In the genomic region with DNA sequence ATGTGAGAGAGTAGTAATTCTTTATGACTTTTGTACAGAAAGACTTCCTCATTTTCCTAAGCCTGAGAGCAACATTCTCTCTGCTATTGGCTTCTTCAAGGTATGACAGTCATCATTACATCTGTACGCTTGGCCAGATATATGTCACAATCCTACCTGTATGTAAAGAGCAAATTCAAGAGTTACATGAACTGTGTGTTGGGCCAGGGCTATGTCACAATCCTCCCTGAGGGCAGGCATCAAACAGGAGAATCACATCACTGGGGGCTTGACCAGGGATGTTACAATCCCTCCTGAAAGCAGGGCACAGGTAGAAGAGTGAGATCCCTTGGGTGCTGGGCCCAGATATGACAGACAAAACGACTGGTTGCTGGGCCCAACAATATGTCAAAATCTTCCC, we compare ENCODE assay signal across 3 cellular contexts.
"Had no signal": no experiment of that assay in that cellular context is flagged by ENCODE, and none has a peak within 500 bp of the region (broad histone marks: within the 10 kb centered on the region; RNA-seq: fewer than 3 reads in every experiment).

No MANE protein-coding gene starts in this region.

- ATAC-seq: GM23338 had no signal

- H3K4me1 Mint-ChIP-seq: H9 had no signal

- DNase-seq: H9, HCEC 1CT had no signal

- H2AFZ ChIP-seq: GM23338 had no signal

- H3K9me3 Mint-ChIP-seq: GM23338, H9 had no signal

- H3K4me2 ChIP-seq: GM23338 had no signal

- H3K4me3 ChIP-seq: GM23338 had no signal

- H3K4me3 Mint-ChIP-seq: GM23338, H9 had no signal

- H3K27ac Mint-ChIP-seq: GM23338, H9 had no signal
